ENCODE assay signal across 8 cellular contexts in genomic region chr6:30682181-30683117, GRCh38. TPM values are rescaled to one million over a fixed set of nuclear protein-coding genes. Genes with fewer than 3 reads are reported as not detected.
A peak's percentile ranks its signal among the peaks of the same experiment; 100 is the strongest.
DNase-seq lines count a peak whose midpoint lies in the region; ATAC-seq and TF ChIP-seq lines count a peak whose summit lies in the region.

No MANE protein-coding gene starts in this region.

- H3K9me3 ChIP-seq in NT2/D1 (ENCODE audit: insufficient read depth, low read length) (no peaks in the 10 kb centered on the region), muscle layer of duodenum (ENCODE audit: control insufficient read depth in 1 of 2, low read length in 2 of 2) (no peaks in the 10 kb centered on the region)

- ATAC-seq in HG02571 (IDR thresholded peaks at IDR 0.05; ENCODE audit: unreplicated experiment) = peak; percentile 36

- H3K4me1 ChIP-seq in NT2/D1 (ENCODE audit: insufficient read depth, insufficient read length) (peaks cover 12% of the 10 kb centered on the region), muscle layer of duodenum (ENCODE audit: control insufficient read depth in 1 of 2, insufficient read depth in 2 of 2, low read length in 2 of 2) (peaks cover 11 to 40% of the 10 kb centered on the region in 2 donors)

- no peak for TF ChIP-seq CTCF in epithelial cell of esophagus (IDR thresholded peaks at IDR 0.05; ENCODE audit: insufficient read depth, low read depth, low read length, missing control alignments)

- H3K4me3 ChIP-seq in GM08714 (ENCODE audit: low read length) = peak overlapping the region; percentile 94
- H3K4me3 ChIP-seq in NT2/D1 (ENCODE audit: insufficient read length, low read depth) = no peak overlapping the region
- H3K4me3 ChIP-seq in epithelial cell of esophagus (ENCODE audit: low read length) = peak overlapping the region; percentile 70
- H3K4me3 ChIP-seq in muscle layer of duodenum (ENCODE audit: low read depth in 1 of 2, low read length in 2 of 2) = peak overlapping the region; percentile 88 to 97

- in situ Hi-C loops in G401 (cut with HindIII; ENCODE audit: low sequenced_read_pairs) = no loop called here

- H3K27me3 ChIP-seq in NT2/D1 (ENCODE audit: insufficient read depth, insufficient read length) (no peaks in the 10 kb centered on the region), muscle layer of duodenum (ENCODE audit: low read depth, low read length) (no peaks in the 10 kb centered on the region)

- H3K27ac ChIP-seq in muscle layer of duodenum (ENCODE audit: low read length) = peak overlapping the region; percentile 96

- H3K36me3 ChIP-seq in NT2/D1 (ENCODE audit: insufficient read depth, insufficient read length, low read length) (peaks cover 39% of the 10 kb centered on the region), muscle layer of duodenum (ENCODE audit: control insufficient read depth in 1 of 2, insufficient read depth in 2 of 2, low read length in 2 of 2) (peaks cover 12 to 19% of the 10 kb centered on the region in 2 donors)

- DNase-seq in NT2/D1 (ENCODE audit: low read depth, low spot score) (no peak), epithelial cell of esophagus (ENCODE audit: low read depth) (peak; percentile 84), G401 (ENCODE audit: low spot score) (no peak)
- peak; percentile 86 for DNase-seq in activated CD8-positive, alpha-beta memory T cell treated with anti-CD3 and anti-CD28 coated beads, Interleukin-2, amount 50 U/mL, for 4 hours
- peak; percentile 88 for DNase-seq in stimulated activated CD8-positive, alpha-beta memory T cell treated with anti-CD3 and anti-CD28 coated beads, Interleukin-4, amount 100 ng/mL, for 48 hours

- H3K9ac ChIP-seq in NT2/D1 (ENCODE audit: insufficient read length, low read depth) = peak overlapping the region; percentile 70

RNA-seq across cellular contexts. Expression of gene PPP1R18, which starts 4.0 kb away (rescaled TPM):
- 53.7 and 54.3 TPM in 2 replicates for total RNA-seq in G401 (2014; rRNA removed; shearing (Covaris generic))

RNA-seq across cellular contexts. Expression of gene NRM, which starts 8.3 kb away (rescaled TPM):
- 2.6 and 8.8 TPM in 2 replicates for total RNA-seq in G401 (2014; rRNA removed; shearing (Covaris generic))

RNA-seq across cellular contexts. Expression of gene DHX16, which starts 9.6 kb away (rescaled TPM):
- total RNA-seq in G401 (2014; rRNA removed; shearing (Covaris generic)) = 59.8 and 73.2 TPM in 2 replicates

RNA-seq across cellular contexts. Expression of gene MDC1, which starts 34.6 kb away (rescaled TPM):
- 2.5 and 14.3 TPM in 2 replicates for total RNA-seq in G401 (2014; rRNA removed; shearing (Covaris generic))

RNA-seq across cellular contexts. Expression of gene C6orf136, which starts 35.5 kb away (rescaled TPM):
- 5.3 and 11.7 TPM in 2 replicates for total RNA-seq in G401 (2014; rRNA removed; shearing (Covaris generic))

Comparison
In these comparisons a context has a peak if more than half of its experiments do, and no peak if none do; other contexts are left out.
1. DNase-seq: peak in activated CD8-positive, alpha-beta memory T cell treated with anti-CD3 and anti-CD28 coated beads, Interleukin-2, amount 50 U/mL, for 4 hours (single experiment), epithelial cell of esophagus (single experiment) and stimulated activated CD8-positive, alpha-beta memory T cell treated with anti-CD3 and anti-CD28 coated beads, Interleukin-4, amount 100 ng/mL, for 48 hours (single experiment); none in NT2/D1 (single experiment) and G401 (single experiment).